In genomic region chr1:3864884-3865283, GRCh38 we compare ENCODE assay signal across 21 cellular contexts. TPM values are rescaled to one million over a fixed set of nuclear protein-coding genes. Genes with fewer than 3 reads are reported as not detected.
DNase-seq lines count a peak whose midpoint lies in the region; ATAC-seq and TF ChIP-seq lines count a peak whose summit lies in the region.
"Had no signal": no experiment of that assay in that cellular context is flagged by ENCODE, and none has a peak within 500 bp of the region (broad histone marks: within the 10 kb centered on the region; RNA-seq: fewer than 3 reads in every experiment).

No MANE protein-coding gene starts in this region.

- H3K4me2 ChIP-seq in osteoblast (ENCODE audit: insufficient read depth, low read length) = no peak overlapping the region
- H3K4me2 ChIP-seq: A549 had no signal

- TF ChIP-seq CTCF in Caco-2 (IDR thresholded peaks at IDR 0.05; ENCODE audit: insufficient read depth in 1 of 2, low read depth in 1 of 2, low read length in 1 of 2, severe bottlenecking in 1 of 2, unreplicated experiment in 1 of 2) = no peak
- no peak for TF ChIP-seq CTCF in osteoblast (IDR thresholded peaks at IDR 0.05; ENCODE audit: extremely low read depth, low read depth, low read length)

- intact Hi-C loops in Caco-2 (cut with micrococcal nuclease; ENCODE audit: unreplicated experiment) = no loop called here

- H3K4me3 ChIP-seq in Caco-2 (ENCODE audit: low read depth, low read length) (no peak overlapping the region), osteoblast (ENCODE audit: insufficient read depth, low read length) (no peak overlapping the region)
- H3K4me3 ChIP-seq: A549, SK-N-MC had no signal

- no peaks in the 10 kb centered on the region for H4K20me1 ChIP-seq in osteoblast (ENCODE audit: insufficient read depth, low read length)

- H3K27ac ChIP-seq in osteoblast (ENCODE audit: low read depth, low read length) = no peak overlapping the region
- H3K27ac ChIP-seq: A549, SK-N-MC had no signal

- CTCF ChIA-PET in Caco-2 (lab: Charles Lee) = no interaction called here

- H3K36me3 ChIP-seq in Caco-2 (ENCODE audit: control insufficient read depth, insufficient read depth, low read length) (peaks cover 3% of the 10 kb centered on the region; the same call in 1 of the 2 replicates), osteoblast (ENCODE audit: insufficient read depth, low read length) (no peaks in the 10 kb centered on the region)

- H3K36me3 Mint-ChIP-seq in Caco-2 (ENCODE audit: insufficient read depth, unreplicated experiment) = peaks cover 5% of the 10 kb centered on the region
- H3K36me3 Mint-ChIP-seq in activated T-helper 17 cell treated with anti-CD3 and anti-CD28 coated beads, Interleukin-2, amount 50 U/mL, for 72 hours (ENCODE audit: low read depth) = peaks cover 25% of the 10 kb centered on the region

- peak overlapping the region; percentile 31 for H3K4me3 Mint-ChIP-seq in Caco-2 (ENCODE audit: unreplicated experiment)
- H3K4me3 Mint-ChIP-seq in activated T-helper 17 cell treated with anti-CD3 and anti-CD28 coated beads, Interleukin-2, amount 50 U/mL, for 72 hours = no peak overlapping the region
- H3K4me3 Mint-ChIP-seq: CD4-positive, alpha-beta T cell; HFFc6 had no signal

- H3K79me2 ChIP-seq in osteoblast (ENCODE audit: insufficient read depth, low read length) = no peaks in the 10 kb centered on the region

- no peaks in the 10 kb centered on the region for H3K9me3 ChIP-seq in Caco-2
- H3K9me3 ChIP-seq in osteoblast (ENCODE audit: low read depth, low read length) = no peaks in the 10 kb centered on the region
- H3K9me3 ChIP-seq: A549 had no signal

- no peaks in the 10 kb centered on the region for H3K9me3 Mint-ChIP-seq in Caco-2 (ENCODE audit: unreplicated experiment)
- H3K9me3 Mint-ChIP-seq in activated T-helper 17 cell treated with anti-CD3 and anti-CD28 coated beads, Interleukin-2, amount 50 U/mL, for 72 hours = no peaks in the 10 kb centered on the region
- H3K9me3 Mint-ChIP-seq: CD4-positive, alpha-beta T cell; HFFc6 had no signal

- no peak for ATAC-seq in activated T-helper 17 cell treated with anti-CD3 and anti-CD28 coated beads, Interleukin-2, amount 50 U/mL, for 72 hours (replicated peaks)
- ATAC-seq in HG02763 (IDR thresholded peaks at IDR 0.05; ENCODE audit: unreplicated experiment) = no peak
- ATAC-seq: A549 had no signal

- no peak for DNase-seq in Caco-2
- DNase-seq in DMS79 (lab: John Stamatoyannopoulos, UW) = peak; percentile 52
- DNase-seq in kidney glomerular epithelial cell (lab: John Stamatoyannopoulos, UW) = peak; percentile 14
- DNase-seq in osteoblast (ENCODE audit: insufficient read length, low spot score, missing footprints) = no peak
- no peak for DNase-seq in cerebellar cortex (ENCODE audit: low spot score)
- DNase-seq: Calu3; CD4-positive, alpha-beta T cell; DND-41; HFFc6; KG1; NCI-H1105 treated with DMSO at 0.1 percent for 48 hours; NCI-H1694 treated with DMSO at 0.1 percent for 48 hours; NCI-H2107; NCI-H226; NCI-H526 treated with DMSO at 0.1 percent for 48 hours; NK-92 treated with Interleukin-12 subunit alpha and Interleukin-12 subunit beta, amount 100 ng/mL, for 24 hours; SHP77 had no signal

- H3K4me1 Mint-ChIP-seq in Caco-2 (ENCODE audit: low read depth, unreplicated experiment) = peaks cover 7% of the 10 kb centered on the region
- H3K4me1 Mint-ChIP-seq in activated T-helper 17 cell treated with anti-CD3 and anti-CD28 coated beads, Interleukin-2, amount 50 U/mL, for 72 hours = peaks cover 4% of the 10 kb centered on the region

- POLR2A ChIA-PET in Caco-2 (lab: Charles Lee) = interaction anchor here (0.6 kb wide), 1 partner anchor 35 kb away, joined by 3 read pairs; no protein-coding TSS in a partner anchor

- H3K27me3 Mint-ChIP-seq in Caco-2 (ENCODE audit: insufficient read depth, unreplicated experiment) = no peaks in the 10 kb centered on the region
- H3K27me3 Mint-ChIP-seq in activated T-helper 17 cell treated with anti-CD3 and anti-CD28 coated beads, Interleukin-2, amount 50 U/mL, for 72 hours = no peaks in the 10 kb centered on the region
- H3K27me3 Mint-ChIP-seq: CD4-positive, alpha-beta T cell had no signal

- H3K27me3 ChIP-seq in Caco-2 (replicated peaks; ENCODE audit: control insufficient read depth, insufficient read depth, low read length) = no peaks in the 10 kb centered on the region
- no peaks in the 10 kb centered on the region for H3K27me3 ChIP-seq in osteoblast (ENCODE audit: insufficient read depth, low read length)

- no peaks in the 10 kb centered on the region for H3K4me1 ChIP-seq in Caco-2
- no peaks in the 10 kb centered on the region for H3K4me1 ChIP-seq in osteoblast (ENCODE audit: insufficient read depth, low read length)
- H3K4me1 ChIP-seq: A549 had no signal

- BruUV-seq in Caco-2 (replicated peaks; lab: Mats Ljungman, UMichigan) = no TSS peak

- no peak overlapping the region for H2AFZ ChIP-seq in osteoblast (ENCODE audit: low read length)

- no peak overlapping the region for H3K27ac Mint-ChIP-seq in Caco-2 (ENCODE audit: unreplicated experiment)
- peak overlapping the region; percentile 12 for H3K27ac Mint-ChIP-seq in activated T-helper 17 cell treated with anti-CD3 and anti-CD28 coated beads, Interleukin-2, amount 50 U/mL, for 72 hours
- H3K27ac Mint-ChIP-seq: CD4-positive, alpha-beta T cell; HFFc6 had no signal

RNA-seq across cellular contexts. Expression of gene DFFB, which starts 7.6 kb away (rescaled TPM):
- total RNA-seq in Caco-2 (2022) = 7.1 and 7.7 TPM in 2 replicates
- 10 to 100 TPM; 13.0 to 18.5 TPM for total RNA-seq in activated T-helper 17 cell treated with anti-CD3 and anti-CD28 coated beads, Interleukin-2, amount 50 U/mL, for 72 hours
- 5.1 and 8.3 TPM in 2 replicates for total RNA-seq in osteoblast

RNA-seq across cellular contexts. Expression of gene CEP104, which starts 7.9 kb away (rescaled TPM):
- total RNA-seq in Caco-2 (2022) (35.6 and 36.0 TPM in 2 replicates), osteoblast (21.5 and 21.7 TPM in 2 replicates)
- 10 to 100 TPM; 17.8 to 39.4 TPM for total RNA-seq in activated T-helper 17 cell treated with anti-CD3 and anti-CD28 coated beads, Interleukin-2, amount 50 U/mL, for 72 hours

RNA-seq across cellular contexts. Expression of gene C1orf174, which starts 35.2 kb away (rescaled TPM):
- total RNA-seq in Caco-2 (2022) (19.0 and 19.2 TPM in 2 replicates), osteoblast (27.1 and 29.3 TPM in 2 replicates)
- total RNA-seq in activated T-helper 17 cell treated with anti-CD3 and anti-CD28 coated beads, Interleukin-2, amount 50 U/mL, for 72 hours = 10 to 100 TPM; 25.1 to 33.2 TPM

Comparison
In these comparisons a context has a peak if more than half of its experiments do, and no peak if none do; other contexts are left out.
1. DNase-seq: peak in DMS79 (single experiment) and kidney glomerular epithelial cell (single experiment); none in Caco-2 (0 of 2), osteoblast (single experiment) and cerebellar cortex (single experiment).